8 cellular contexts compared by ENCODE assay signal in genomic region chr10:126598009-126598408, GRCh38.
A peak's percentile ranks its signal among the peaks of the same experiment; 100 is the strongest.
DNase-seq lines count a peak whose midpoint lies in the region; ATAC-seq and TF ChIP-seq lines count a peak whose summit lies in the region.

No MANE protein-coding gene starts in this region.

- ATAC-seq in GM18519 (IDR thresholded peaks at IDR 0.05; ENCODE audit: low FRiP score, unreplicated experiment) (peak; percentile 76), GM18520 (IDR thresholded peaks at IDR 0.05; ENCODE audit: unreplicated experiment) (no peak)

- DNase-seq in Caki2 (ENCODE audit: low read depth) (peak; percentile 10), NCI-H146 (lab: John Stamatoyannopoulos, UW) (peak; percentile 73), cardiac fibroblast (ENCODE audit: low read depth in 2 of 2) (peak; percentile 50 to 63), myocyte (ENCODE audit: low read depth) (peak; percentile 53), retina (no peak), NCI-H2081 treated with DMSO at 0.1 percent for 48 hours (lab: John Stamatoyannopoulos, UW) (no peak)

- no peak overlapping the region for H3K4me3 ChIP-seq in cardiac fibroblast (replicated peaks in 1 of 2; ENCODE audit: low read depth in 2 of 2, low read length in 2 of 2)

- TF ChIP-seq CTCF in cardiac fibroblast (IDR thresholded peaks at IDR 0.05; ENCODE audit: low read depth, low read length): peak; percentile 82

- in situ Hi-C loops in Caki2 (cut with HindIII; ENCODE audit: low pct_unique_long_range_greater_than_20kb, low sequenced_read_pairs): no loop called here

Comparison
In these comparisons a context has a peak if more than half of its experiments do, and no peak if none do; other contexts are left out.
1. DNase-seq: peak in Caki2 (single experiment), NCI-H146 (single experiment), cardiac fibroblast (2 of 2) and myocyte (single experiment); none in retina (single experiment) and NCI-H2081 treated with DMSO at 0.1 percent for 48 hours (single experiment).